16 cellular contexts compared by ENCODE assay signal in the genomic region with DNA sequence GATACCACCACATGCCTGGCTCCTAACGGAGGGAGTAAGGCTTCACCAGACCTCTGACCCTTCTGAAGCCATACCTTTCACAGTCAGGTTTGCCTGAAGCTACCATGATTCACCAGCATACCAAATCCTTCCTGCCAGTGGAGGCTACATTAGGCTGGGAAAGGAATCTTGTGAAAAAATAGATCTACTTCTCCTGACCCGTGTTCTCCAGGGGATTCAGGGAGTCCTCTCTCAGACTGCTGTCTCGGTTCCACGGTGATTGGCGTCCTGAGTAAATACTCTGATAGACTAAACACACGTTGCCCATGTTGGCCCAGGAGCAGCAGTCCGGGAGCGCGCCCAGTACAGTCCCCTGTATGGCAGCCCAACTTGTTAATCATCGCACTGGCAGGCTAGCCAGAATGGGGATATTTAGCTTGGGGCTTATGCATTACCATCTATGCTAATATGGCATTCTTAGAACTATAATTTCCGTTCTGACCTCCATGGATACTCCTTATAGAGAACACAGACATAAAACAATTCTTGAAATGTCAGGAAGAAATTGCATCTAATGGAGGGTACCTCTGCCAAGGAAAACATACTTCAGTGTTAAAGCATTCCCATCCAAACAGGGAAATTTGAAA.
DNase-seq lines count a peak whose midpoint lies in the region; ATAC-seq lines count a peak whose summit lies in the region.
"Had no signal": no experiment of that assay in that cellular context is flagged by ENCODE, and none has a peak within 500 bp of the region (broad histone marks: within the 10 kb centered on the region; RNA-seq: fewer than 3 reads in every experiment).

No MANE protein-coding gene starts in this region.

- no peak overlapping the region for H4K8ac ChIP-seq in mesendoderm (ENCODE audit: low read depth, low read length)

- H3K4me1 ChIP-seq in mesendoderm (ENCODE audit: control insufficient read depth, low read depth, low read length), result peaks cover 3% of the 10 kb centered on the region
- peaks cover 22 to 31% of the 10 kb centered on the region in 2 donors for H3K4me1 ChIP-seq in aorta (ENCODE audit: control insufficient read depth in 1 of 2, insufficient read depth in 2 of 2, low read length in 2 of 2)
- H3K4me1 ChIP-seq: breast epithelium had no signal

- H3K9ac ChIP-seq in mesendoderm (ENCODE audit: low read length), result no peak overlapping the region

- H3K23ac ChIP-seq in mesendoderm (ENCODE audit: low read length), result no peak overlapping the region

- no peak for DNase-seq in Right ventricle myocardium inferior (ENCODE audit: missing footprints)
- DNase-seq in cardiac septum (ENCODE audit: low spot score), result no peak
- peak; percentile 27 for DNase-seq in fibroblast of peridontal ligament (ENCODE audit: extremely low read depth)
- DNase-seq in mesendoderm, result peak; percentile 50
- DNase-seq in aorta, result peak; percentile 89 to 92
- DNase-seq in DMS 273 treated with DMSO at 0.1 percent for 48 hours (lab: John Stamatoyannopoulos, UW), result no peak
- DNase-seq: activated naive CD4-positive, alpha-beta T cell; CD4-positive, CD25-positive, alpha-beta regulatory T cell; hippocampal formation; Kasumi-1; naive B cell; NCI-H187; T-helper 17 cell had no signal

- H4K5ac ChIP-seq in mesendoderm (ENCODE audit: low read length), result no peak overlapping the region

- H2BK15ac ChIP-seq in mesendoderm (replicated peaks; ENCODE audit: low read depth), result no peak overlapping the region

- H3K27me3 ChIP-seq in mesendoderm (ENCODE audit: insufficient read depth, low read length, poor library complexity) (no peaks in the 10 kb centered on the region), aorta (ENCODE audit: control insufficient read depth in 1 of 2, insufficient read depth in 2 of 2, low read length in 1 of 2) (no peaks in the 10 kb centered on the region)
- H3K27me3 ChIP-seq: breast epithelium had no signal

- no peak overlapping the region for H3K27ac ChIP-seq in mesendoderm (ENCODE audit: low read depth, low read length)
- peak overlapping the region; percentile 97 to 100 for H3K27ac ChIP-seq in aorta (ENCODE audit: low read depth in 1 of 2, low read length in 2 of 2)
- H3K27ac ChIP-seq: breast epithelium had no signal

- no peak overlapping the region for H3K4me2 ChIP-seq in mesendoderm (ENCODE audit: low read length)

- intact Hi-C loops in Right ventricle myocardium inferior (cut with DNase I) (no loop called here), cardiac septum (cut with DNase I) (no loop called here), aorta (cut with DNase I) (loop anchor here in 1 of 2 donors (5.0 kb wide), 1 partner anchor 95 kb away; no protein-coding TSS in a partner anchor)

- H3K36me3 ChIP-seq in mesendoderm (ENCODE audit: control insufficient read depth, insufficient read depth, low read length), result no peaks in the 10 kb centered on the region
- no peaks in the 10 kb centered on the region for H3K36me3 ChIP-seq in aorta (ENCODE audit: control insufficient read depth in 1 of 2, insufficient read depth in 2 of 2, low read length in 1 of 2)
- H3K36me3 ChIP-seq: breast epithelium had no signal

- H3K9me3 ChIP-seq in aorta (ENCODE audit: control insufficient read depth, low read length), result no peaks in the 10 kb centered on the region
- H3K9me3 ChIP-seq: breast epithelium had no signal

- no peak overlapping the region for H2AK5ac ChIP-seq in mesendoderm (ENCODE audit: low read length)

- ATAC-seq in Right ventricle myocardium inferior (peak; percentile 66), aorta (ENCODE audit: low FRiP score) (peak; percentile 87), GM21515 (IDR thresholded peaks at IDR 0.05; ENCODE audit: unreplicated experiment) (no peak), HG03108 (IDR thresholded peaks at IDR 0.05; ENCODE audit: unreplicated experiment) (no peak)
- ATAC-seq: T-helper 17 cell had no signal

- no peak overlapping the region for H2BK5ac ChIP-seq in mesendoderm (ENCODE audit: low read length)

- H3K4ac ChIP-seq in mesendoderm (ENCODE audit: low read depth, low read length), result no peak overlapping the region

- H3K79me1 ChIP-seq in mesendoderm (ENCODE audit: low read length), result no peaks in the 10 kb centered on the region

- no peak overlapping the region for H3K18ac ChIP-seq in mesendoderm (ENCODE audit: low read length)

- H3K79me2 ChIP-seq in mesendoderm (ENCODE audit: control insufficient read depth, insufficient read depth, low read length), result no peaks in the 10 kb centered on the region

- H2BK120ac ChIP-seq in mesendoderm (ENCODE audit: low read depth, low read length), result no peak overlapping the region

- WGBS in mesendoderm (ENCODE audit: extremely low coverage, insufficient coverage, low lambda C conversion rate), result no CpG with 5 or more reads among the region's 11 CpGs
- 1 to 6% methylated on average over 11 of the region's 11 CpGs for WGBS in aorta, 2 donors

- no peak overlapping the region for H3K4me3 ChIP-seq in mesendoderm (ENCODE audit: low read length)
- H3K4me3 ChIP-seq in aorta (ENCODE audit: low read length in 2 of 2), result no peak overlapping the region
- H3K4me3 ChIP-seq: breast epithelium had no signal

- no peak overlapping the region for H3K56ac ChIP-seq in mesendoderm (ENCODE audit: low read length)

Comparison
In these comparisons a context has a peak if more than half of its experiments do, and no peak if none do; other contexts are left out.
1. ATAC-seq: peak in Right ventricle myocardium inferior (single experiment) and aorta (single experiment); none in GM21515 (single experiment) and HG03108 (single experiment).
2. DNase-seq: peak in fibroblast of peridontal ligament (single experiment), mesendoderm (single experiment) and aorta (2 of 2); none in Right ventricle myocardium inferior (single experiment), cardiac septum (single experiment) and DMS 273 treated with DMSO at 0.1 percent for 48 hours (single experiment).